Comparison of ENCODE assay signal across 12 cellular contexts in genomic region chr22:29623059-29623458, GRCh38. TPM values are rescaled to one million over a fixed set of nuclear protein-coding genes. Genes with fewer than 3 reads are reported as not detected.
DNase-seq lines count a peak whose midpoint lies in the region; ATAC-seq and TF ChIP-seq lines count a peak whose summit lies in the region.
"Had no signal": no experiment of that assay in that cellular context is flagged by ENCODE, and none has a peak within 500 bp of the region (broad histone marks: within the 10 kb centered on the region; RNA-seq: fewer than 3 reads in every experiment).

No MANE protein-coding gene starts in this region.

- peaks cover 11% of the 10 kb centered on the region for H4K20me1 ChIP-seq in OCI-LY7 (ENCODE audit: insufficient read depth, low read length)

- CTCF ChIA-PET in OCI-LY7 (lab: Charles Lee; ENCODE audit: unreplicated experiment): no interaction called here

- no peaks in the 10 kb centered on the region for H3K9me2 ChIP-seq in OCI-LY7 (ENCODE audit: insufficient read depth, low read length)

- no peaks in the 10 kb centered on the region for H3K27me3 ChIP-seq in SJSA1 (replicated peaks)
- no peaks in the 10 kb centered on the region for H3K27me3 ChIP-seq in thyroid gland
- H3K27me3 ChIP-seq: colonic mucosa, gastroesophageal sphincter, neural progenitor cell had no signal

- DNase-seq in activated T-cell treated with anti-CD3 and anti-CD28 coated beads, Interleukin-2, amount 50 U/mL, for 24 hours: no peak
- DNase-seq in activated T-cell treated with anti-CD3 and anti-CD28 coated beads for 4 hours (no peak), SJSA1 (ENCODE audit: low read depth in 1 of 2, low spot score in 2 of 2) (no peak), epithelial cell of esophagus (ENCODE audit: low read depth) (peak; percentile 73), thyroid gland (no peak), OCI-LY7 (ENCODE audit: low spot score) (no peak), HK-2 (ENCODE audit: unreplicated experiment) (no peak)
- DNase-seq in stimulated activated naive CD8-positive, alpha-beta T cell treated with anti-CD3 and anti-CD28 coated beads, Interleukin-15, amount 100 ng/mL, for 72 hours: no peak
- DNase-seq: colonic mucosa, NCI-H1436 treated with DMSO at 0.1 percent for 48 hours had no signal

- WGBS in thyroid gland, 2 donors: 83 to 84% methylated on average over 6 of the region's 6 CpGs

- ATAC-seq in stimulated activated naive CD8-positive, alpha-beta T cell treated with anti-CD3 and anti-CD28 coated beads, Interleukin-15, amount 100 ng/mL, for 72 hours: no peak
- ATAC-seq: gastroesophageal sphincter had no signal

- H3K27me3 Mint-ChIP-seq in activated T-cell treated with anti-CD3 and anti-CD28 coated beads, Interleukin-2, amount 50 U/mL, for 24 hours: no peaks in the 10 kb centered on the region
- H3K27me3 Mint-ChIP-seq in stimulated activated naive CD8-positive, alpha-beta T cell treated with anti-CD3 and anti-CD28 coated beads, Interleukin-15, amount 100 ng/mL, for 72 hours: no peaks in the 10 kb centered on the region

- peaks cover 95% of the 10 kb centered on the region for H3K4me1 ChIP-seq in SJSA1 (replicated peaks)
- H3K4me1 ChIP-seq in thyroid gland: peaks cover 29 to 44% of the 10 kb centered on the region in 2 donors
- H3K4me1 ChIP-seq in OCI-LY7 (ENCODE audit: insufficient read depth, low read length, poor library complexity, severe bottlenecking): peaks cover 11% of the 10 kb centered on the region
- H3K4me1 ChIP-seq: neural progenitor cell had no signal

- H3K9me3 ChIP-seq in SJSA1 (replicated peaks) (no peaks in the 10 kb centered on the region), thyroid gland (no peaks in the 10 kb centered on the region), OCI-LY7 (ENCODE audit: low read length) (no peaks in the 10 kb centered on the region)
- H3K9me3 ChIP-seq: colonic mucosa, gastroesophageal sphincter had no signal

- H3K79me2 ChIP-seq in OCI-LY7 (ENCODE audit: insufficient read depth, low read depth, low read length): peaks cover 4% of the 10 kb centered on the region

- no peaks in the 10 kb centered on the region; the same call in none of the 2 replicates for H3K36me3 ChIP-seq in SJSA1
- H3K36me3 ChIP-seq in thyroid gland: no peaks in the 10 kb centered on the region
- no peaks in the 10 kb centered on the region for H3K36me3 ChIP-seq in OCI-LY7 (ENCODE audit: insufficient read depth, low read length)
- H3K36me3 ChIP-seq: colonic mucosa, gastroesophageal sphincter, neural progenitor cell had no signal

- intact Hi-C loops in thyroid gland (cut with DNase I): no loop called here
- intact Hi-C loops in OCI-LY7 (cut with micrococcal nuclease; ENCODE audit: unreplicated experiment): no loop called here

- no peak overlapping the region for H3K4me3 ChIP-seq in SJSA1
- H3K4me3 ChIP-seq in epithelial cell of esophagus (ENCODE audit: low read length): no peak overlapping the region
- no peak overlapping the region for H3K4me3 ChIP-seq in thyroid gland (replicated peaks in 1 of 3)
- H3K4me3 ChIP-seq in OCI-LY7 (ENCODE audit: low read depth, low read length, poor library complexity, severe bottlenecking): no peak overlapping the region
- H3K4me3 ChIP-seq: colonic mucosa, gastroesophageal sphincter, neural progenitor cell had no signal

- POLR2A ChIA-PET in OCI-LY7 (lab: Charles Lee): interaction anchor here (0.5 to 1.1 kb wide), 4 partner anchors 10 to 27 kb away, joined by 3 to 4 read pairs (median 4); no protein-coding TSS in a partner anchor

- peaks cover 75% of the 10 kb centered on the region for H3K4me1 Mint-ChIP-seq in activated T-cell treated with anti-CD3 and anti-CD28 coated beads, Interleukin-2, amount 50 U/mL, for 24 hours (ENCODE audit: low read depth)
- H3K4me1 Mint-ChIP-seq in stimulated activated naive CD8-positive, alpha-beta T cell treated with anti-CD3 and anti-CD28 coated beads, Interleukin-15, amount 100 ng/mL, for 72 hours: peaks cover 65% of the 10 kb centered on the region

- TF ChIP-seq CTCF in epithelial cell of esophagus (IDR thresholded peaks at IDR 0.05; ENCODE audit: insufficient read depth, low read depth, low read length, missing control alignments): no peak
- TF ChIP-seq CTCF in thyroid gland (IDR thresholded peaks at IDR 0.05): no peak
- no peak for TF ChIP-seq CTCF in OCI-LY7 (conservative IDR thresholded peaks at IDR 0.05; ENCODE audit: low read length)

- no peaks in the 10 kb centered on the region for H3K36me3 Mint-ChIP-seq in activated T-cell treated with anti-CD3 and anti-CD28 coated beads, Interleukin-2, amount 50 U/mL, for 24 hours (ENCODE audit: low read depth)
- H3K36me3 Mint-ChIP-seq: neural progenitor cell had no signal

- H2AFZ ChIP-seq in OCI-LY7 (ENCODE audit: low read length): no peak overlapping the region
- H2AFZ ChIP-seq: neural progenitor cell had no signal

- no TSS peak for BruUV-seq in OCI-LY7 (replicated peaks; lab: Mats Ljungman, UMichigan)

- TF ChIP-seq POLR2A in thyroid gland (IDR thresholded peaks at IDR 0.05): no peak

- H3K27ac ChIP-seq in SJSA1 (peak overlapping the region; percentile 96), thyroid gland (no peak overlapping the region), OCI-LY7 (ENCODE audit: low read depth, low read length, poor library complexity, severe bottlenecking) (no peak overlapping the region)
- H3K27ac ChIP-seq: colonic mucosa, neural progenitor cell had no signal

- no peak overlapping the region for H3K4me2 ChIP-seq in OCI-LY7 (ENCODE audit: low read length)
- H3K4me2 ChIP-seq: neural progenitor cell had no signal

- peak overlapping the region; percentile 84 for H3K27ac Mint-ChIP-seq in activated T-cell treated with anti-CD3 and anti-CD28 coated beads, Interleukin-2, amount 50 U/mL, for 24 hours
- peak overlapping the region; percentile 37 to 92 for H3K27ac Mint-ChIP-seq in stimulated activated naive CD8-positive, alpha-beta T cell treated with anti-CD3 and anti-CD28 coated beads, Interleukin-15, amount 100 ng/mL, for 72 hours
- H3K27ac Mint-ChIP-seq: neural progenitor cell had no signal

- H3K9me3 Mint-ChIP-seq in activated T-cell treated with anti-CD3 and anti-CD28 coated beads, Interleukin-2, amount 50 U/mL, for 24 hours: no peaks in the 10 kb centered on the region
- no peaks in the 10 kb centered on the region for H3K9me3 Mint-ChIP-seq in stimulated activated naive CD8-positive, alpha-beta T cell treated with anti-CD3 and anti-CD28 coated beads, Interleukin-15, amount 100 ng/mL, for 72 hours
- H3K9me3 Mint-ChIP-seq: neural progenitor cell had no signal

- no peak overlapping the region for H3K4me3 Mint-ChIP-seq in activated T-cell treated with anti-CD3 and anti-CD28 coated beads, Interleukin-2, amount 50 U/mL, for 24 hours
- H3K4me3 Mint-ChIP-seq in stimulated activated naive CD8-positive, alpha-beta T cell treated with anti-CD3 and anti-CD28 coated beads, Interleukin-15, amount 100 ng/mL, for 72 hours: peak overlapping the region in 1 of 2 donors; percentile 9
- H3K4me3 Mint-ChIP-seq: neural progenitor cell had no signal

RNA-seq across cellular contexts. Expression of gene NF2, which starts 19.6 kb away (rescaled TPM):
- total RNA-seq in SJSA1 (2014; rRNA removed; shearing (Covaris generic)): 105 and 151 TPM in 2 replicates
- total RNA-seq in thyroid gland (10 to 100 TPM; 37.5 to 65.5 (median 51.6) TPM), OCI-LY7 (2022) (31.6 and 34.8 TPM in 2 replicates)
- total RNA-seq in OCI-LY7 (2014; rRNA removed; shearing (Covaris generic)): 20.8 and 22.2 TPM in 2 replicates

RNA-seq across cellular contexts. Expression of gene NIPSNAP1, which starts 42.1 kb away (rescaled TPM):
- total RNA-seq in SJSA1 (2014; rRNA removed; shearing (Covaris generic)): 29.4 and 34.5 TPM in 2 replicates
- 10 to 100 TPM; 24.2 to 55.4 (median 39.6) TPM for total RNA-seq in thyroid gland
- 49.4 and 51.8 TPM in 2 replicates for total RNA-seq in OCI-LY7 (2014; rRNA removed; shearing (Covaris generic))
- total RNA-seq in OCI-LY7 (2022): 61.1 and 61.9 TPM in 2 replicates
